5 cellular contexts compared by ENCODE assay signal in genomic region chr18:78784861-78785260, GRCh38.
"Had no signal": no experiment of that assay in that cellular context is flagged by ENCODE, and none has a peak within 500 bp of the region (broad histone marks: within the 10 kb centered on the region; RNA-seq: fewer than 3 reads in every experiment).

No MANE protein-coding gene starts in this region.

- H3K4me3 ChIP-seq: GM23338, K562 had no signal

- DNase-seq: H9, HCEC 1CT, IMR-90 had no signal
